ENCODE assay signal across 1 cellular context in the genomic region with DNA sequence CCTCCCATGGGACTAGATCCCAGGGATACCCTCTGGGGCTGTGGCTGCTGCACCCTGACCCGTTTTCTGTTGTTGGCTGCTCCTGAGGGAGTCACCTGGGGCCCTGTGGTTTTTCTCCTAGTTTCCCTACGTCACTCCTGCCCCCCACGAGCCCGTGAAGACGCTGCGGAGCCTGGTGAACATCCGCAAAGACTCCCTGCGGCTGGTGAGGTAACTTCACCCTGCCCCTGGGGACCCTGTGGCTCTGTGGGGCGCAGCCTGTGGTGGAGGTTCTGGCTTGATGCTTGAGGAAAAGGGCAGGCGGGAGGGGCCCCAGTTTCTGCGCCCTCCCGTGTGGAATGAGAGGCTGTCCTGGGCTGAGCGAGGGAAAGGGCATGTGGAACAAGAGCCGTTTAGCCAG.
TF ChIP-seq lines count a peak whose summit lies in the region.

No MANE protein-coding gene starts in this region.

TF ChIP-seq in IMR-90, 13 proteins besides CTCF, POLR2A, EP300 and RAD21:
- TF ChIP-seq MAZ (IDR thresholded peaks at IDR 0.05; ENCODE audit: borderline replicate concordance, low read depth, low read length), result no peak
- no peak for TF ChIP-seq FOS (IDR thresholded peaks at IDR 0.05; ENCODE audit: low read depth, low read length)
- no peak for TF ChIP-seq RFX5 (IDR thresholded peaks at IDR 0.05; ENCODE audit: low read depth, low read length)
- no peak for TF ChIP-seq CEBPB (IDR thresholded peaks at IDR 0.05; ENCODE audit: low read depth, low read length)
- no peak for TF ChIP-seq ELK1 (IDR thresholded peaks at IDR 0.05; ENCODE audit: borderline replicate concordance, low read depth, low read length)
- no peak for TF ChIP-seq MXI1 (IDR thresholded peaks at IDR 0.05; ENCODE audit: borderline replicate concordance, low read depth, low read length)
- no peak for TF ChIP-seq CHD1 (IDR thresholded peaks at IDR 0.05; ENCODE audit: low read depth, low read length)
- no peak for TF ChIP-seq NFE2L2 (IDR thresholded peaks at IDR 0.05; ENCODE audit: low read depth, low read length)
- TF ChIP-seq BHLHE40 (IDR thresholded peaks at IDR 0.05; ENCODE audit: low read depth, low read length), result no peak
